In the genomic region with DNA sequence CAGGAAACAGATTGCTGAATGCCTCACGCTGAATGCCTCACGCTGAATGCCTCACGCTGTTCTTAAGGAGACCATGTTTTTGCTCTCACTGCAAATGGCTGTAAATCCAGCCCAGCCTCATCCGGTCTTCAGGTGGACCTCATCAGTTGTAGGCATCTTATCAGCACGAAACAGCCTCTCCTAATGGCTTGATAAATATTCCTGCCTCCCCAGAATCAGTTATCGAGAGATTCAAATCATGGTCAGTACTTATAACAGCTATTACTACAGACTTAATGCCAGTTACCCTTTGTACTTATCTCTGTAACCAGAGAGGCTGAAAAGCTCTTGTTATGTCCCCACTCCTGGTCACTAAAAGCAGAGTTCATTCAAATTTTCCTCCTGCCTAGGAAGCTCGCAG, we compare ENCODE assay signal across 1 cellular context.
TF ChIP-seq lines count a peak whose summit lies in the region.

No MANE protein-coding gene starts in this region.

TF ChIP-seq in K562, 482 proteins besides CTCF, POLR2A, EP300 and RAD21 (continued from another document and continues in another):
- peak in 1 of 2 experiments; percentile 47; a peak in 1 of 4 replicates for TF ChIP-seq HDAC1 (IDR thresholded peaks at IDR 0.05)
- TF ChIP-seq ZNF280B (CRISPR knock-in tag; IDR thresholded peaks at IDR 0.05): no peak
- TF ChIP-seq KDM2B (CRISPR knock-in tag; IDR thresholded peaks at IDR 0.05): no peak
- no peak for TF ChIP-seq ZNF778 (CRISPR knock-in tag; IDR thresholded peaks at IDR 0.05)
- no peak for TF ChIP-seq ZNF140 (CRISPR knock-in tag; IDR thresholded peaks at IDR 0.05)
- TF ChIP-seq TCF7L2 (IDR thresholded peaks at IDR 0.05; ENCODE audit: low read depth, low read length): no peak
- TF ChIP-seq CCAR2 (IDR thresholded peaks at IDR 0.05; ENCODE audit: low read depth, low read length): no peak
- TF ChIP-seq NELFE (IDR thresholded peaks at IDR 0.05; ENCODE audit: insufficient read depth, insufficient read length): no peak
- no peak for TF ChIP-seq HMG20A (CRISPR knock-in tag; conservative IDR thresholded peaks at IDR 0.05)
- TF ChIP-seq OTX1 (CRISPR knock-in tag; IDR thresholded peaks at IDR 0.05): no peak
- TF ChIP-seq TEAD2 (tag; IDR thresholded peaks at IDR 0.05): no peak
- TF ChIP-seq MXI1 (IDR thresholded peaks at IDR 0.05; ENCODE audit: low read depth, low read length): no peak
- TF ChIP-seq BCL6 (CRISPR knock-in tag; IDR thresholded peaks at IDR 0.05): no peak
- TF ChIP-seq, protein P1, sequence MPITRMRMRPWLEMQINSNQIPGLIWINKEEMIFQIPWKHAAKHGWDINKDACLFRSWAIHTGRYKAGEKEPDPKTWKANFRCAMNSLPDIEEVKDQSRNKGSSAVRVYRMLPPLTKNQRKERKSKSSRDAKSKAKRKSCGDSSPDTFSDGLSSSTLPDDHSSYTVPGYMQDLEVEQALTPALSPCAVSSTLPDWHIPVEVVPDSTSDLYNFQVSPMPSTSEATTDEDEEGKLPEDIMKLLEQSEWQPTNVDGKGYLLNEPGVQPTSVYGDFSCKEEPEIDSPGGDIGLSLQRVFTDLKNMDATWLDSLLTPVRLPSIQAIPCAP (CRISPR knock-in tag; IDR thresholded peaks at IDR 0.05; ENCODE audit: borderline replicate concordance): no peak
- TF ChIP-seq SREBF1 (IDR thresholded peaks at IDR 0.05; ENCODE audit: borderline replicate concordance, low read depth, low read length): no peak
- no peak for TF ChIP-seq ZNF830 (CRISPR knock-in tag; IDR thresholded peaks at IDR 0.05)
- TF ChIP-seq SMAD3 (CRISPR knock-in tag; conservative IDR thresholded peaks at IDR 0.05): peak; percentile 83
- TF ChIP-seq SMAD4 (CRISPR knock-in tag; conservative IDR thresholded peaks at IDR 0.05): peak; percentile 77
- no peak for TF ChIP-seq HLTF (IDR thresholded peaks at IDR 0.05)
- no peak for TF ChIP-seq RBM25 (IDR thresholded peaks at IDR 0.05; ENCODE audit: low read depth, low read length, severe bottlenecking)
- no peak for TF ChIP-seq NONO (IDR thresholded peaks at IDR 0.05; ENCODE audit: low read depth in 2 of 2, low read length in 1 of 2)
- no peak for TF ChIP-seq ZNF12 (CRISPR knock-in tag; IDR thresholded peaks at IDR 0.05)
- no peak for TF ChIP-seq ATF1 (CRISPR knock-in tag; IDR thresholded peaks at IDR 0.05)
- 0 out of 2 replicates have a peak, but pooled peaks have one; percentile 10 for TF ChIP-seq ATF1 (tag; IDR thresholded peaks at IDR 0.05)
- TF ChIP-seq ZNF3 (CRISPR knock-in tag; IDR thresholded peaks at IDR 0.05): no peak
- TF ChIP-seq RFX5 (IDR thresholded peaks at IDR 0.05; ENCODE audit: low read depth, low read length): no peak
- no peak for TF ChIP-seq KLF13 (tag; IDR thresholded peaks at IDR 0.05; ENCODE audit: borderline replicate concordance, low read depth)
- TF ChIP-seq ZNF217 (CRISPR knock-in tag; IDR thresholded peaks at IDR 0.05): no peak
- no peak for TF ChIP-seq THRAP3 (IDR thresholded peaks at IDR 0.05; ENCODE audit: borderline replicate concordance)
- TF ChIP-seq TEAD1 (CRISPR knock-in tag; IDR thresholded peaks at IDR 0.05): peak in 1 of 2 experiments; percentile 71; a peak in 1 of 4 replicates
- TF ChIP-seq TCF3 (CRISPR knock-in tag; IDR thresholded peaks at IDR 0.05): peak; percentile 51
- TF ChIP-seq TARDBP (IDR thresholded peaks at IDR 0.05): no peak
- TF ChIP-seq NR2C2 (CRISPR knock-in tag; IDR thresholded peaks at IDR 0.05): no peak
- no peak for TF ChIP-seq NR2C2 (tag; IDR thresholded peaks at IDR 0.05)
- TF ChIP-seq, protein P2, sequence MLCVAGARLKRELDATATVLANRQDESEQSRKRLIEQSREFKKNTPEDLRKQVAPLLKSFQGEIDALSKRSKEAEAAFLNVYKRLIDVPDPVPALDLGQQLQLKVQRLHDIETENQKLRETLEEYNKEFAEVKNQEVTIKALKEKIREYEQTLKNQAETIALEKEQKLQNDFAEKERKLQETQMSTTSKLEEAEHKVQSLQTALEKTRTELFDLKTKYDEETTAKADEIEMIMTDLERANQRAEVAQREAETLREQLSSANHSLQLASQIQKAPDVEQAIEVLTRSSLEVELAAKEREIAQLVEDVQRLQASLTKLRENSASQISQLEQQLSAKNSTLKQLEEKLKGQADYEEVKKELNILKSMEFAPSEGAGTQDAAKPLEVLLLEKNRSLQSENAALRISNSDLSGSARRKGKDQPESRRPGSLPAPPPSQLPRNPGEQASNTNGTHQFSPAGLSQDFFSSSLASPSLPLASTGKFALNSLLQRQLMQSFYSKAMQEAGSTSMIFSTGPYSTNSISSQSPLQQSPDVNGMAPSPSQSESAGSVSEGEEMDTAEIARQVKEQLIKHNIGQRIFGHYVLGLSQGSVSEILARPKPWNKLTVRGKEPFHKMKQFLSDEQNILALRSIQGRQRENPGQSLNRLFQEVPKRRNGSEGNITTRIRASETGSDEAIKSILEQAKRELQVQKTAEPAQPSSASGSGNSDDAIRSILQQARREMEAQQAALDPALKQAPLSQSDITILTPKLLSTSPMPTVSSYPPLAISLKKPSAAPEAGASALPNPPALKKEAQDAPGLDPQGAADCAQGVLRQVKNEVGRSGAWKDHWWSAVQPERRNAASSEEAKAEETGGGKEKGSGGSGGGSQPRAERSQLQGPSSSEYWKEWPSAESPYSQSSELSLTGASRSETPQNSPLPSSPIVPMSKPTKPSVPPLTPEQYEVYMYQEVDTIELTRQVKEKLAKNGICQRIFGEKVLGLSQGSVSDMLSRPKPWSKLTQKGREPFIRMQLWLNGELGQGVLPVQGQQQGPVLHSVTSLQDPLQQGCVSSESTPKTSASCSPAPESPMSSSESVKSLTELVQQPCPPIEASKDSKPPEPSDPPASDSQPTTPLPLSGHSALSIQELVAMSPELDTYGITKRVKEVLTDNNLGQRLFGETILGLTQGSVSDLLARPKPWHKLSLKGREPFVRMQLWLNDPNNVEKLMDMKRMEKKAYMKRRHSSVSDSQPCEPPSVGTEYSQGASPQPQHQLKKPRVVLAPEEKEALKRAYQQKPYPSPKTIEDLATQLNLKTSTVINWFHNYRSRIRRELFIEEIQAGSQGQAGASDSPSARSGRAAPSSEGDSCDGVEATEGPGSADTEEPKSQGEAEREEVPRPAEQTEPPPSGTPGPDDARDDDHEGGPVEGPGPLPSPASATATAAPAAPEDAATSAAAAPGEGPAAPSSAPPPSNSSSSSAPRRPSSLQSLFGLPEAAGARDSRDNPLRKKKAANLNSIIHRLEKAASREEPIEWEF (CRISPR knock-in tag; IDR thresholded peaks at IDR 0.05): no peak
- no peak for TF ChIP-seq ZNF57 (CRISPR knock-in tag; IDR thresholded peaks at IDR 0.05)
- no peak for TF ChIP-seq ZNF695 (CRISPR knock-in tag; IDR thresholded peaks at IDR 0.05)
- TF ChIP-seq MAZ (CRISPR knock-in tag; conservative IDR thresholded peaks at IDR 0.05 in 1 of 2, IDR thresholded peaks at IDR 0.05 in 1 of 2): no peak
- TF ChIP-seq CBX5 (IDR thresholded peaks at IDR 0.05; ENCODE audit: borderline replicate concordance, low read depth): no peak
- no peak; the same call in 1 of the 2 replicates for TF ChIP-seq CC2D1A (IDR thresholded peaks at IDR 0.05)
- no peak for TF ChIP-seq TRIM28 (IDR thresholded peaks at IDR 0.05)
- TF ChIP-seq, protein P3, sequence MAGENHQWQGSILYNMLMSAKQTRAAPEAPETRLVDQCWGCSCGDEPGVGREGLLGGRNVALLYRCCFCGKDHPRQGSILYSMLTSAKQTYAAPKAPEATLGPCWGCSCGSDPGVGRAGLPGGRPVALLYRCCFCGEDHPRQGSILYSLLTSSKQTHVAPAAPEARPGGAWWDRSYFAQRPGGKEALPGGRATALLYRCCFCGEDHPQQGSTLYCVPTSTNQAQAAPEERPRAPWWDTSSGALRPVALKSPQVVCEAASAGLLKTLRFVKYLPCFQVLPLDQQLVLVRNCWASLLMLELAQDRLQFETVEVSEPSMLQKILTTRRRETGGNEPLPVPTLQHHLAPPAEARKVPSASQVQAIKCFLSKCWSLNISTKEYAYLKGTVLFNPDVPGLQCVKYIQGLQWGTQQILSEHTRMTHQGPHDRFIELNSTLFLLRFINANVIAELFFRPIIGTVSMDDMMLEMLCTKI (IDR thresholded peaks at IDR 0.05; ENCODE audit: partially characterized antibody): no peak
- TF ChIP-seq HCFC1 (IDR thresholded peaks at IDR 0.05; ENCODE audit: low read depth, low read length): no peak
- no peak for TF ChIP-seq ZNF785 (CRISPR knock-in tag; IDR thresholded peaks at IDR 0.05)
- TF ChIP-seq SMAD2 (IDR thresholded peaks at IDR 0.05; ENCODE audit: low read depth, low read length): no peak
- peak; percentile 5; the same call in 1 of the 2 replicates for TF ChIP-seq NFIC (IDR thresholded peaks at IDR 0.05)
- TF ChIP-seq GTF2E2 (tag; IDR thresholded peaks at IDR 0.05): no peak
- TF ChIP-seq TFE3 (CRISPR knock-in tag; IDR thresholded peaks at IDR 0.05): no peak
- no peak for TF ChIP-seq CEBPG (CRISPR knock-in tag; IDR thresholded peaks at IDR 0.05)
- no peak for TF ChIP-seq CEBPG (tag; conservative IDR thresholded peaks at IDR 0.05 in 1 of 2, IDR thresholded peaks at IDR 0.05 in 1 of 2)
- no peak for TF ChIP-seq SAFB (IDR thresholded peaks at IDR 0.05; ENCODE audit: borderline replicate concordance, low read depth, low read length)
- TF ChIP-seq ZNF121 (CRISPR knock-in tag; conservative IDR thresholded peaks at IDR 0.05): no peak
- TF ChIP-seq HES1 (IDR thresholded peaks at IDR 0.05; ENCODE audit: low read depth): peak; percentile 88
- TF ChIP-seq ARID2 (IDR thresholded peaks at IDR 0.05): no peak
- peak; percentile 74 for TF ChIP-seq HDAC2 (IDR thresholded peaks at IDR 0.05)
- no peak for TF ChIP-seq MED1 (CRISPR knock-in tag; IDR thresholded peaks at IDR 0.05; ENCODE audit: borderline replicate concordance)
- no peak for TF ChIP-seq E2F4 (CRISPR knock-in tag; IDR thresholded peaks at IDR 0.05; ENCODE audit: low read depth)
- TF ChIP-seq ZFP91 (CRISPR knock-in tag; IDR thresholded peaks at IDR 0.05): no peak
- TF ChIP-seq, protein P4, sequence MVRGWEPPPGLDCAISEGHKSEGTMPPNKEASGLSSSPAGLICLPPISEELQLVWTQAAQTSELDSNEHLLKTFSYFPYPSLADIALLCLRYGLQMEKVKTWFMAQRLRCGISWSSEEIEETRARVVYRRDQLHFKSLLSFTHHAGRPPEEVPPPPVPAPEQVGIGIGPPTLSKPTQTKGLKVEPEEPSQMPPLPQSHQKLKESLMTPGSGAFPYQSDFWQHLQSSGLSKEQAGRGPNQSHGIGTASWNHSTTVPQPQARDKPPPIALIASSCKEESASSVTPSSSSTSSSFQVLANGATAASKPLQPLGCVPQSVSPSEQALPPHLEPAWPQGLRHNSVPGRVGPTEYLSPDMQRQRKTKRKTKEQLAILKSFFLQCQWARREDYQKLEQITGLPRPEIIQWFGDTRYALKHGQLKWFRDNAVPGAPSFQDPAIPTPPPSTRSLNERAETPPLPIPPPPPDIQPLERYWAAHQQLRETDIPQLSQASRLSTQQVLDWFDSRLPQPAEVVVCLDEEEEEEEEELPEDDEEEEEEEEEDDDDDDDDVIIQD (CRISPR knock-in tag; IDR thresholded peaks at IDR 0.05): no peak
